Comparison of ENCODE assay signal across 1 cellular context in genomic region chr7:4775281-4776159, GRCh38.
TF ChIP-seq lines count a peak whose summit lies in the region.

Gene AP5Z1, plus strand, starts transcription at chr7:4775623. Its CDS starts 93 bp downstream, at chr7:4775716.

TF ChIP-seq in HepG2, 621 proteins besides CTCF, POLR2A, EP300 and RAD21 (continued from another document and continues in another):
- TF ChIP-seq ZHX2 (IDR thresholded peaks at IDR 0.05; ENCODE audit: low read depth) (peak; percentile 56; the same call in 1 of the 2 replicates), ZHX2 (CRISPR knock-in tag; IDR thresholded peaks at IDR 0.05; ENCODE audit: borderline replicate concordance) (no peak), ZNF253 (CRISPR knock-in tag; IDR thresholded peaks at IDR 0.05; ENCODE audit: borderline replicate concordance) (peak; percentile 62; the same call in 1 of the 2 replicates), TBP (CRISPR knock-in tag; IDR thresholded peaks at IDR 0.05) (no peak), HOXA9 (CRISPR knock-in tag; IDR thresholded peaks at IDR 0.05; ENCODE audit: borderline replicate concordance) (no peak), CREM (IDR thresholded peaks at IDR 0.05) (peak; percentile 88), CREM (CRISPR knock-in tag; IDR thresholded peaks at IDR 0.05) (0 out of 2 replicates have a peak, but pooled peaks have one; percentile 55), MAX (IDR thresholded peaks at IDR 0.05) (peak; percentile 80), RARA (CRISPR knock-in tag; IDR thresholded peaks at IDR 0.05) (peak; percentile 14), ZNF275 (CRISPR knock-in tag; IDR thresholded peaks at IDR 0.05; ENCODE audit: borderline replicate concordance) (peak; percentile 82), GABPB1 (CRISPR knock-in tag; IDR thresholded peaks at IDR 0.05) (peak; percentile 97), BHLHE40 (IDR thresholded peaks at IDR 0.05; ENCODE audit: low read length) (peak; percentile 100), SYNCRIP (IDR thresholded peaks at IDR 0.05; ENCODE audit: insufficient read depth, low read depth, low read length) (no peak), MIXL1 (CRISPR knock-in tag; IDR thresholded peaks at IDR 0.05) (no peak; the same call in 1 of the 2 replicates), ZFP91 (CRISPR knock-in tag; IDR thresholded peaks at IDR 0.05; ENCODE audit: borderline replicate concordance) (peak; percentile 70; the same call in 1 of the 2 replicates), FOXA1 (IDR thresholded peaks at IDR 0.05) (no peak), FOXA1 (CRISPR knock-in tag; IDR thresholded peaks at IDR 0.05) (peak; percentile 29; the same call in 1 of the 2 replicates), ZNF430 (CRISPR knock-in tag; IDR thresholded peaks at IDR 0.05) (0 out of 2 replicates have a peak, but pooled peaks have one; percentile 25), YEATS2 (CRISPR knock-in tag; IDR thresholded peaks at IDR 0.05; ENCODE audit: borderline replicate concordance) (peak; percentile 94), ARID4A (CRISPR knock-in tag; IDR thresholded peaks at IDR 0.05; ENCODE audit: borderline replicate concordance) (peak; percentile 98), ZNF33B (CRISPR knock-in tag; IDR thresholded peaks at IDR 0.05) (peak; percentile 70), SP2 (CRISPR knock-in tag; IDR thresholded peaks at IDR 0.05) (peak; percentile 93), ZNF235 (CRISPR knock-in tag; IDR thresholded peaks at IDR 0.05; ENCODE audit: borderline replicate concordance) (peak; percentile 87; the same call in 1 of the 2 replicates), MYC (CRISPR knock-in tag; IDR thresholded peaks at IDR 0.05; ENCODE audit: borderline replicate concordance) (peak; percentile 76), SMAD3 (CRISPR knock-in tag; IDR thresholded peaks at IDR 0.05) (no peak), CBX2 (IDR thresholded peaks at IDR 0.05; ENCODE audit: low read depth, low read length) (no peak), CBX2 (CRISPR knock-in tag; IDR thresholded peaks at IDR 0.05; ENCODE audit: low read depth) (no peak), ZNF619 (CRISPR knock-in tag; IDR thresholded peaks at IDR 0.05) (peak; percentile 50; the same call in 1 of the 2 replicates), CREB1 (IDR thresholded peaks at IDR 0.05) (peak; percentile 95), CREB1 (CRISPR knock-in tag; IDR thresholded peaks at IDR 0.05) (peak; percentile 89), ZFP36L2 (CRISPR knock-in tag; IDR thresholded peaks at IDR 0.05) (no peak), PRMT3 (CRISPR knock-in tag; IDR thresholded peaks at IDR 0.05; ENCODE audit: borderline replicate concordance, low read depth) (no peak), RXRA (CRISPR knock-in tag; IDR thresholded peaks at IDR 0.05) (peak; percentile 51; the same call in 1 of the 2 replicates), XRCC5 (optimal IDR thresholded peaks at IDR 0.05; ENCODE audit: low read length) (peak; percentile 72), CBFB (CRISPR knock-in tag; IDR thresholded peaks at IDR 0.05) (peak; percentile 79; the same call in 1 of the 2 replicates), ISL2 (CRISPR knock-in tag; IDR thresholded peaks at IDR 0.05) (peak; percentile 38; the same call in 1 of the 2 replicates), TGIF2 (CRISPR knock-in tag; IDR thresholded peaks at IDR 0.05) (peak; percentile 85), HDAC1 (CRISPR knock-in tag; IDR thresholded peaks at IDR 0.05) (peak; percentile 99), NFIC (IDR thresholded peaks at IDR 0.05; ENCODE audit: low read length) (peak; percentile 95), SRY (CRISPR knock-in tag; IDR thresholded peaks at IDR 0.05) (peak; percentile 88), KDM5A (IDR thresholded peaks at IDR 0.05; ENCODE audit: borderline replicate concordance, low read length) (peak; percentile 97), NR0B2 (CRISPR knock-in tag; IDR thresholded peaks at IDR 0.05) (peak; percentile 82; the same call in 1 of the 2 replicates), ZNF616 (CRISPR knock-in tag; IDR thresholded peaks at IDR 0.05; ENCODE audit: low read depth) (no peak), ZC3H13 (CRISPR knock-in tag; IDR thresholded peaks at IDR 0.05) (peak; percentile 66; the same call in 1 of the 2 replicates), ZMYM4 (CRISPR knock-in tag; IDR thresholded peaks at IDR 0.05) (peak; percentile 92), BRCA1 (CRISPR knock-in tag; IDR thresholded peaks at IDR 0.05) (no peak), ARHGAP35 (CRISPR knock-in tag; IDR thresholded peaks at IDR 0.05; ENCODE audit: borderline replicate concordance) (peak; percentile 61; the same call in 1 of the 2 replicates), PCBP1 (IDR thresholded peaks at IDR 0.05; ENCODE audit: borderline replicate concordance, low read depth, low read length) (peak; percentile 38; the same call in 1 of the 2 replicates), FLYWCH1 (CRISPR knock-in tag; IDR thresholded peaks at IDR 0.05) (no peak), YY1 (IDR thresholded peaks at IDR 0.05; ENCODE audit: insufficient read depth, insufficient replicate concordance, low read depth, low read length) (peak; percentile 62), ZBTB20 (CRISPR knock-in tag; IDR thresholded peaks at IDR 0.05; ENCODE audit: borderline replicate concordance, low read depth) (no peak), MTERF4 (CRISPR knock-in tag; IDR thresholded peaks at IDR 0.05) (peak; percentile 31; the same call in 1 of the 2 replicates), MTF1 (CRISPR knock-in tag; IDR thresholded peaks at IDR 0.05) (no peak), NCOA2 (CRISPR knock-in tag; IDR thresholded peaks at IDR 0.05) (0 out of 2 replicates have a peak, but pooled peaks have one; percentile 5), ZNF878 (CRISPR knock-in tag; IDR thresholded peaks at IDR 0.05) (no peak), TARDBP (CRISPR knock-in tag; IDR thresholded peaks at IDR 0.05) (peak; percentile 73), ZNF577 (CRISPR knock-in tag; IDR thresholded peaks at IDR 0.05; ENCODE audit: borderline replicate concordance, low read depth) (no peak), HIC2 (CRISPR knock-in tag; IDR thresholded peaks at IDR 0.05; ENCODE audit: low read depth) (peak; percentile 36; the same call in 1 of the 2 replicates)
